Comparison of ENCODE assay signal across 8 cellular contexts in genomic region chr17:4908711-4909496, GRCh38. TPM values are rescaled to one million over a fixed set of nuclear protein-coding genes. Genes with fewer than 3 reads are reported as not detected.
DNase-seq lines count a peak whose midpoint lies in the region; ATAC-seq, FAIRE-seq and TF ChIP-seq lines count a peak whose summit lies in the region.

No MANE protein-coding gene starts in this region.

- H3K9me3 ChIP-seq in astrocyte (ENCODE audit: insufficient read depth, low read depth, low read length): no peaks in the 10 kb centered on the region

- H3K9ac ChIP-seq in astrocyte (ENCODE audit: low read length): peak overlapping the region; percentile 57

- FAIRE-seq in astrocyte (lab: Jason Lieb, UNC): no peak

- no peaks in the 10 kb centered on the region for H3K36me3 Mint-ChIP-seq in T-helper 2 cell treated with Interferon-gamma antibody and Interleukin-4, amounts not matched to agents 5 μg/mL and 100 μg/mL, for 36 hours (ENCODE audit: low read depth)
- no peaks in the 10 kb centered on the region for H3K36me3 Mint-ChIP-seq in astrocyte (ENCODE audit: low read depth, unreplicated experiment)

- H3K27ac ChIP-seq in ACC112 (ENCODE audit: low read depth, low read length): no peak overlapping the region
- no peak overlapping the region for H3K27ac ChIP-seq in astrocyte (ENCODE audit: low read depth, low read length)

- DNase-seq in GM19238 (ENCODE audit: insufficient read length, low spot score): peak; percentile 63
- peak; percentile 65 for DNase-seq in NCI-H1694 treated with DMSO at 0.1 percent for 48 hours (lab: John Stamatoyannopoulos, UW)
- DNase-seq in T-helper 2 cell treated with Interferon-gamma antibody and Interleukin-4, amounts not matched to agents 5 μg/mL and 100 μg/mL, for 36 hours (ENCODE audit: low spot score): peak; percentile 76
- peak; percentile 74 for DNase-seq in astrocyte (ENCODE audit: low read depth)
- peak; percentile 87 for DNase-seq in hepatic stellate cell (ENCODE audit: low spot score)
- peak; percentile 89 for DNase-seq in renal cortical epithelial cell (ENCODE audit: low read depth)

- peak overlapping the region; percentile 59 for H3K4me2 ChIP-seq in astrocyte (ENCODE audit: low read length)

- H2AFZ ChIP-seq in ACC112 (ENCODE audit: low read length, unreplicated experiment) (peak overlapping the region; percentile 9), astrocyte (ENCODE audit: low read depth, low read length) (peak overlapping the region; percentile 89)

- no peak for ATAC-seq in HG03457 (IDR thresholded peaks at IDR 0.05; ENCODE audit: unreplicated experiment)

- H3K4me1 Mint-ChIP-seq in T-helper 2 cell treated with Interferon-gamma antibody and Interleukin-4, amounts not matched to agents 5 μg/mL and 100 μg/mL, for 36 hours (ENCODE audit: low read depth): no peaks in the 10 kb centered on the region
- H3K4me1 Mint-ChIP-seq in astrocyte (ENCODE audit: low read depth, unreplicated experiment): peaks cover 2% of the 10 kb centered on the region

- H3K27ac Mint-ChIP-seq in T-helper 2 cell treated with Interferon-gamma antibody and Interleukin-4, amounts not matched to agents 5 μg/mL and 100 μg/mL, for 36 hours: no peak overlapping the region
- H3K27ac Mint-ChIP-seq in astrocyte (ENCODE audit: unreplicated experiment): no peak overlapping the region

- H3K79me2 ChIP-seq in ACC112 (ENCODE audit: control insufficient read depth, insufficient read depth, low read length, unreplicated experiment): no peaks in the 10 kb centered on the region
- H3K79me2 ChIP-seq in astrocyte (ENCODE audit: insufficient read depth, low read length): no peaks in the 10 kb centered on the region

- TF ChIP-seq CTCF in astrocyte (IDR thresholded peaks at IDR 0.05; ENCODE audit: insufficient read depth, low read depth, low read length): peak; percentile 58

- H3K4me3 ChIP-seq in ACC112 (ENCODE audit: low read depth, low read length): no peak overlapping the region
- no peak overlapping the region for H3K4me3 ChIP-seq in astrocyte (ENCODE audit: insufficient read depth, low read depth, low read length)

- H4K20me1 ChIP-seq in astrocyte (ENCODE audit: insufficient read depth, low read length): no peaks in the 10 kb centered on the region

- no peak overlapping the region for H3K4me3 Mint-ChIP-seq in T-helper 2 cell treated with Interferon-gamma antibody and Interleukin-4, amounts not matched to agents 5 μg/mL and 100 μg/mL, for 36 hours
- no peak overlapping the region for H3K4me3 Mint-ChIP-seq in astrocyte (ENCODE audit: unreplicated experiment)

- no peaks in the 10 kb centered on the region for H3K36me3 ChIP-seq in ACC112 (ENCODE audit: insufficient read depth, low read length)
- H3K36me3 ChIP-seq in astrocyte (ENCODE audit: insufficient read depth, low read length): no peaks in the 10 kb centered on the region

- no peaks in the 10 kb centered on the region for H3K27me3 ChIP-seq in ACC112 (ENCODE audit: insufficient read depth, low read length)
- no peaks in the 10 kb centered on the region for H3K27me3 ChIP-seq in astrocyte (ENCODE audit: insufficient read depth, low read length)

- H3K27me3 Mint-ChIP-seq in T-helper 2 cell treated with Interferon-gamma antibody and Interleukin-4, amounts not matched to agents 5 μg/mL and 100 μg/mL, for 36 hours (ENCODE audit: low read depth): no peaks in the 10 kb centered on the region
- H3K27me3 Mint-ChIP-seq in astrocyte (ENCODE audit: low read depth, unreplicated experiment): no peaks in the 10 kb centered on the region

- H3K9me3 Mint-ChIP-seq in T-helper 2 cell treated with Interferon-gamma antibody and Interleukin-4, amounts not matched to agents 5 μg/mL and 100 μg/mL, for 36 hours: no peaks in the 10 kb centered on the region
- no peaks in the 10 kb centered on the region for H3K9me3 Mint-ChIP-seq in astrocyte (ENCODE audit: unreplicated experiment)

- H3K4me1 ChIP-seq in ACC112 (ENCODE audit: control insufficient read depth, insufficient read depth, low read length, unreplicated experiment) (no peaks in the 10 kb centered on the region), astrocyte (ENCODE audit: insufficient read depth, low read length) (peaks cover 4% of the 10 kb centered on the region)

RNA-seq across cellular contexts. Expression of gene CHRNE, which starts 6.0 kb away (rescaled TPM):
- total RNA-seq in astrocyte (0.20 and 0.43 TPM in 2 replicates), renal cortical epithelial cell (0.25 and 0.35 TPM in 2 replicates)

RNA-seq across cellular contexts. Expression of gene C17orf107, which starts 9.6 kb away (rescaled TPM):
- total RNA-seq in astrocyte (2.2 and 3.9 TPM in 2 replicates), renal cortical epithelial cell (1.7 and 4.2 TPM in 2 replicates)

RNA-seq across cellular contexts. Expression of gene GP1BA, which starts 23.2 kb away (rescaled TPM):
- total RNA-seq in astrocyte (0.09 TPM in 1 of 2 replicates, not detected in the other), renal cortical epithelial cell (not detected in 2 replicates)

RNA-seq across cellular contexts. Expression of gene SLC25A11, which starts 30.9 kb away (rescaled TPM):
- total RNA-seq in astrocyte: 36.8 and 43.0 TPM in 2 replicates
- total RNA-seq in renal cortical epithelial cell: 40.1 and 56.2 TPM in 2 replicates

RNA-seq across cellular contexts. Expression of gene RNF167, which starts 31.2 kb away (rescaled TPM):
- total RNA-seq in astrocyte: 88.0 and 89.7 TPM in 2 replicates
- 16.1 and 43.6 TPM in 2 replicates for total RNA-seq in renal cortical epithelial cell
